8 cellular contexts compared by ENCODE assay signal in the genomic region with DNA sequence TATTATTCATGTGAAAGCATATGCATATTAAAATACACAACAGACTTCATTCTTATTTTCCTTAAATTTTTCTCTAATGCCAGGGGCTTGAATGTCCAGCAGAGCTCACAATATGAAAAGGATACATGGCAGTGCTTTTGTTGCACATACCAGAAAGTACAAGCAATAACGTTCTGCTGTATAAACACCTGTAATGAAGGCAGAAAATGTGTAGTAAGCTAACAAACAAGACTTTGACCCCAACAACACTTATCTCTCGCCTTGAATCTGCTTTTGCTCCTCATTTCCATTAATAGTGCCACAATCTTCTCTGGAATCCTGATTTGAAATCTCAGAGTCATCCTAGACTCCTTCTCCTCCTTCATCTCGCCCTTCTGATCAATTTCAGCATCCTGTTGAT.
"Had no signal": no experiment of that assay in that cellular context is flagged by ENCODE, and none has a peak within 500 bp of the region (broad histone marks: within the 10 kb centered on the region; RNA-seq: fewer than 3 reads in every experiment).

No MANE protein-coding gene starts in this region.

- ATAC-seq: GM12878 had no signal

- DNase-seq: GDM1, GF-D8 had no signal

- FAIRE-seq: G401.6, GM12878, GM12891, GM12892, GM18507, GM19239 had no signal

- H3K4me3 ChIP-seq: GM12878 had no signal
